In the genomic region with DNA sequence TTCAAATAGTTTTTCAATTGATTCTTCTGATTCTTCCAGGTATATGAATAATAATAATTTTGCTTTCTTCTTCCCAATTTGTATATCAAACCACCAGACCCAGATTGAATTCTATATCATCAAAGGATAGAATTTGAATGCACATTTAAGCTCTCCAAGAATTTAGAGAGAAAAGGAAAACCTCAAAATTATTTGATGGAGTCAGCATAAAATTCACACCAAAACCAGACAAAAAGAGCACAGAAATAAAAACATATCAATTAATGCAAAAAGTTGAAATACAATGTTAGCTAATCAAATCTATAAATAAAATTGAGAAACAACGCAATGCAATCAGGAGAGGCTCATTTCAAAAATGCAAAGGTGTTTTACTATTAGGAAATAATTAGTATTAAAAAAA, we compare ENCODE assay signal across 33 cellular contexts.
DNase-seq lines count a peak whose midpoint lies in the region; ATAC-seq, FAIRE-seq and TF ChIP-seq lines count a peak whose summit lies in the region.
"Had no signal": no experiment of that assay in that cellular context is flagged by ENCODE, and none has a peak within 500 bp of the region (broad histone marks: within the 10 kb centered on the region; RNA-seq: fewer than 3 reads in every experiment).

No MANE protein-coding gene starts in this region.

- no peak overlapping the region for H4K8ac ChIP-seq in IMR-90 (ENCODE audit: low read depth in 2 of 2, low read length in 2 of 2)

- H3K9me1 ChIP-seq in IMR-90 (ENCODE audit: insufficient read depth, low read length) (peaks cover 11% of the 10 kb centered on the region), K562 (ENCODE audit: control insufficient read depth, insufficient read depth, low read length) (no peaks in the 10 kb centered on the region)

- no peak for ATAC-seq in HepG2
- ATAC-seq in right lobe of liver: no peak
- ATAC-seq in A549: no peak
- ATAC-seq in IMR-90 (ENCODE audit: low read depth): no peak
- ATAC-seq in K562: no peak
- ATAC-seq: CD8-positive, alpha-beta T cell had no signal

- H3K27ac ChIP-seq in HepG2 (ENCODE audit: extremely low read length, insufficient read depth, low read length) (no peak overlapping the region), right lobe of liver (no peak overlapping the region), A549 (no peak overlapping the region), IMR-90 (ENCODE audit: insufficient read depth, low read length) (no peak overlapping the region), K562 (ENCODE audit: extremely low read depth, low read depth, low read length) (no peak overlapping the region), hepatocyte (no peak overlapping the region)
- H3K27ac ChIP-seq: 22Rv1; BLaER1; BLaER1 treated with 17β-estradiol and CSF1 and Interleukin-3, amounts not matched to agents 10 nM and 100 nM; C4-2B had no signal

- no peak for DNase-seq in HepG2 (ENCODE audit: low spot score)
- no peak for DNase-seq in right lobe of liver
- no peak for DNase-seq in A549 (ENCODE audit: low read depth in 1 of 2, low spot score in 1 of 2)
- no peak for DNase-seq in IMR-90
- DNase-seq in K562 (ENCODE audit: extremely low read depth in 1 of 4, low spot score in 3 of 4): no peak
- DNase-seq in C1 segment of cervical spinal cord (lab: John Stamatoyannopoulos, UW): no peak
- DNase-seq in hepatocyte (ENCODE audit: low spot score): no peak
- no peak for DNase-seq in stimulated activated CD4-positive, alpha-beta T cell treated with anti-CD3 and anti-CD28 coated beads, Interleukin-4, amount 100 ng/mL, for 4 hours
- DNase-seq: 8988T; ACHN; AML-193; BE2C; Caco-2; Calu3; CD4-positive, alpha-beta memory T cell; CD4-positive, alpha-beta T cell; CD4-positive, CD25-positive, alpha-beta regulatory T cell; CD8-positive, alpha-beta memory T cell; CD8-positive, alpha-beta T cell; COR-L47; DMS 273 treated with DMSO at 0.1 percent for 48 hours; DMS153; DMS53; DMS79; DMS79 treated with DMSO at 0.1 percent for 48 hours; DND-41; EL had no signal

- BruUV-seq in HepG2 (replicated peaks; lab: Mats Ljungman, UMichigan) (no TSS peak), IMR-90 (replicated peaks; lab: Mats Ljungman, UMichigan) (no TSS peak), K562 (replicated peaks; lab: Mats Ljungman, UMichigan) (no TSS peak)

- dilution Hi-C loops in IMR-90 (cut with HindIII; ENCODE audit: low sequenced_read_pairs, unreplicated experiment): no loop called here

- no peak overlapping the region for H2AK9ac ChIP-seq in IMR-90 (replicated peaks; ENCODE audit: low read depth, low read length, poor library complexity)

- no peak overlapping the region for H4K5ac ChIP-seq in IMR-90 (ENCODE audit: low read depth, low read length)

- H3K9ac ChIP-seq in HepG2 (ENCODE audit: insufficient read depth, low read depth, low read length) (no peak overlapping the region), IMR-90 (ENCODE audit: low read depth, low read length) (no peak overlapping the region), K562 (ENCODE audit: insufficient read depth in 1 of 2, low read depth in 2 of 2, low read length in 2 of 2) (no peak overlapping the region)
- H3K9ac ChIP-seq: BLaER1; BLaER1 treated with 17β-estradiol and CSF1 and Interleukin-3, amounts not matched to agents 10 nM and 100 nM had no signal

- WGBS in HepG2 (ENCODE audit: low lambda C conversion rate): 2% methylated on average over 1 of the region's 1 CpG
- 72% methylated on average over 1 of the region's 1 CpG for WGBS in right lobe of liver (ENCODE audit: insufficient coverage, low coverage, low lambda C conversion rate, missing lambda C conversion rate)
- WGBS in A549 (ENCODE audit: missing lambda C conversion rate): 65% methylated on average over 1 of the region's 1 CpG
- WGBS in IMR-90 (ENCODE audit: extremely low coverage in 2 of 2, insufficient read length in 1 of 2), 2 experiments: no CpG with 5 or more reads among the region's 1 CpG
- WGBS in K562 (ENCODE audit: insufficient coverage, low coverage, missing lambda C conversion rate): 0% methylated on average over 1 of the region's 1 CpG
- WGBS in hepatocyte (ENCODE audit: low lambda C conversion rate, missing lambda C conversion rate): 100% methylated on average over 1 of the region's 1 CpG

- TF ChIP-seq CTCF in HepG2 (CRISPR knock-in tag; IDR thresholded peaks at IDR 0.05) (no peak), right lobe of liver (IDR thresholded peaks at IDR 0.05) (no peak), A549 (IDR thresholded peaks at IDR 0.05) (no peak), IMR-90 (conservative IDR thresholded peaks at IDR 0.05; ENCODE audit: low read depth, low read length) (no peak), K562 (IDR thresholded peaks at IDR 0.05 in 2 of 3, conservative IDR thresholded peaks at IDR 0.05 in 1 of 3; ENCODE audit: insufficient read depth in 2 of 3, low read depth in 1 of 3, low read length in 3 of 3) (no peak), hepatocyte (IDR thresholded peaks at IDR 0.05; ENCODE audit: poor library complexity) (no peak)

- no peak overlapping the region for H3K56ac ChIP-seq in IMR-90 (ENCODE audit: extremely low read depth, insufficient read depth, low read length)

- H3K18ac ChIP-seq in IMR-90 (ENCODE audit: low read depth, low read length): no peak overlapping the region

- no peaks in the 10 kb centered on the region for H3K4me1 ChIP-seq in HepG2 (ENCODE audit: insufficient read depth, low read length)
- no peaks in the 10 kb centered on the region for H3K4me1 ChIP-seq in right lobe of liver
- H3K4me1 ChIP-seq in A549: no peaks in the 10 kb centered on the region
- peaks cover 9% of the 10 kb centered on the region for H3K4me1 ChIP-seq in IMR-90 (ENCODE audit: control insufficient read depth, insufficient read depth, low read length)
- no peaks in the 10 kb centered on the region for H3K4me1 ChIP-seq in K562 (replicated peaks in 1 of 2; ENCODE audit: control insufficient read depth in 2 of 2, insufficient read depth in 2 of 2, low read length in 2 of 2)
- H3K4me1 ChIP-seq in hepatocyte (ENCODE audit: insufficient read depth): no peaks in the 10 kb centered on the region
- H3K4me1 ChIP-seq: BE2C, Caco-2 had no signal

- no peak overlapping the region for H2BK5ac ChIP-seq in IMR-90 (ENCODE audit: low read depth, low read length, poor library complexity, severe bottlenecking)

- CTCF ChIA-PET in HepG2 (lab: Yijun Ruan, JAX; ENCODE audit: low intra/inter-chr PET ratio, low total read pairs): no interaction called here
- CTCF ChIA-PET in A549 (lab: Yijun Ruan, JAX): no interaction called here
- CTCF ChIA-PET in IMR-90 (lab: Yijun Ruan, JAX): interaction anchor here (1.0 to 1.1 kb wide), 2 partner anchors 8 to 10 kb away, joined by 3 to 6 read pairs; no protein-coding TSS in a partner anchor
- CTCF ChIA-PET in K562 (lab: Yijun Ruan, JAX; ENCODE audit: low intra/inter-chr PET ratio): no interaction called here

- H2AK5ac ChIP-seq in IMR-90 (ENCODE audit: low read depth, low read length): no peak overlapping the region

- POLR2A ChIA-PET in HepG2 (lab: Yijun Ruan, JAX) (no interaction called here), A549 (lab: Yijun Ruan, JAX) (no interaction called here), IMR-90 (lab: Charles Lee; ENCODE audit: unreplicated experiment) (no interaction called here), K562 (lab: Yijun Ruan, JAX) (no interaction called here)

- H3K4me3 ChIP-seq in HepG2 (replicated peaks in 1 of 3; ENCODE audit: insufficient read depth in 1 of 3, low read depth in 2 of 3, low read length in 3 of 3) (no peak overlapping the region), right lobe of liver (no peak overlapping the region), A549 (no peak overlapping the region), IMR-90 (ENCODE audit: insufficient read depth, low read depth, low read length) (no peak overlapping the region), K562 (no peak overlapping the region), hepatocyte (no peak overlapping the region)
- H3K4me3 ChIP-seq: BLaER1; BLaER1 treated with 17β-estradiol and CSF1 and Interleukin-3, amounts not matched to agents 10 nM and 100 nM had no signal

- TF ChIP-seq EP300 in HepG2 (IDR thresholded peaks at IDR 0.05; ENCODE audit: low read depth in 2 of 2, low read length in 2 of 2) (no peak), HepG2 (CRISPR knock-in tag; IDR thresholded peaks at IDR 0.05; ENCODE audit: borderline replicate concordance) (no peak), A549 (IDR thresholded peaks at IDR 0.05) (no peak), K562 (IDR thresholded peaks at IDR 0.05; ENCODE audit: low read length) (no peak)

- in situ Hi-C loops in HepG2 (cut with HindIII; ENCODE audit: extremely low pct_ligation_motif_present, low pct_unique_long_range_greater_than_20kb): no loop called here
- in situ Hi-C loops in IMR-90 (cut with MboI; ENCODE audit: low sequenced_read_pairs): no loop called here
- in situ Hi-C loops in K562 (cut with MboI): no loop called here

- no peak overlapping the region for H2BK120ac ChIP-seq in IMR-90 (ENCODE audit: low read depth, low read length)

- no peak overlapping the region for H3K14ac ChIP-seq in IMR-90 (replicated peaks; ENCODE audit: low read depth, low read length)

- H2AFZ ChIP-seq in HepG2 (ENCODE audit: low read length) (no peak overlapping the region), IMR-90 (replicated peaks; ENCODE audit: low read length, poor library complexity) (no peak overlapping the region), K562 (ENCODE audit: low read depth, low read length) (no peak overlapping the region), hepatocyte (no peak overlapping the region)

- FAIRE-seq in HepG2 (lab: Jason Lieb, UNC) (no peak), A549 (lab: Jason Lieb, UNC) (no peak), K562 (lab: Jason Lieb, UNC) (no peak)
- FAIRE-seq: A204.1, D721Med had no signal

- H2BK20ac ChIP-seq in IMR-90 (ENCODE audit: low read depth, low read length): no peak overlapping the region

- no peaks in the 10 kb centered on the region for H3K9me2 ChIP-seq in hepatocyte (replicated peaks; ENCODE audit: insufficient read depth)

- no peaks in the 10 kb centered on the region for H3K79me1 ChIP-seq in IMR-90 (ENCODE audit: low read depth in 1 of 2, low read length in 2 of 2)

- no peak overlapping the region for H3K4me2 ChIP-seq in HepG2 (ENCODE audit: low read depth, low read length)
- H3K4me2 ChIP-seq in A549: no peak overlapping the region
- H3K4me2 ChIP-seq in IMR-90 (ENCODE audit: low read depth, low read length): no peak overlapping the region
- H3K4me2 ChIP-seq in K562 (ENCODE audit: insufficient read depth, low read length): no peak overlapping the region
- no peak overlapping the region for H3K4me2 ChIP-seq in hepatocyte
- H3K4me2 ChIP-seq: BLaER1; BLaER1 treated with 17β-estradiol and CSF1 and Interleukin-3, amounts not matched to agents 10 nM and 100 nM had no signal

- H3K36me3 ChIP-seq in HepG2 (replicated peaks in 1 of 2; ENCODE audit: control insufficient read depth in 1 of 2, insufficient read depth in 2 of 2, low read length in 2 of 2) (no peaks in the 10 kb centered on the region), right lobe of liver (no peaks in the 10 kb centered on the region), IMR-90 (ENCODE audit: control insufficient read depth, insufficient read depth, low read length) (no peaks in the 10 kb centered on the region), K562 (ENCODE audit: control insufficient read depth, insufficient read depth, low read length) (no peaks in the 10 kb centered on the region), hepatocyte (replicated peaks; ENCODE audit: insufficient read depth, low read depth) (no peaks in the 10 kb centered on the region)
- H3K36me3 ChIP-seq: BE2C; BLaER1; BLaER1 treated with 17β-estradiol and CSF1 and Interleukin-3, amounts not matched to agents 10 nM and 100 nM had no signal

- H3K79me2 ChIP-seq in HepG2 (ENCODE audit: insufficient read depth, low read length): no peaks in the 10 kb centered on the region
- H3K79me2 ChIP-seq in K562 (ENCODE audit: control insufficient read depth, insufficient read depth, low read length): no peaks in the 10 kb centered on the region
- no peaks in the 10 kb centered on the region for H3K79me2 ChIP-seq in hepatocyte

- no peak overlapping the region for H2BK15ac ChIP-seq in IMR-90 (ENCODE audit: low read depth, low read length)

- H4K91ac ChIP-seq in IMR-90 (ENCODE audit: insufficient read depth, low read depth, low read length): no peak overlapping the region

- no peak overlapping the region for H3K4ac ChIP-seq in IMR-90 (ENCODE audit: low read depth, low read length)

- TF ChIP-seq RAD21 in HepG2 (CRISPR knock-in tag; IDR thresholded peaks at IDR 0.05) (no peak), A549 (conservative IDR thresholded peaks at IDR 0.05 in 1 of 2, IDR thresholded peaks at IDR 0.05 in 1 of 2) (no peak), IMR-90 (IDR thresholded peaks at IDR 0.05; ENCODE audit: low read length) (no peak), K562 (CRISPR knock-in tag; conservative IDR thresholded peaks at IDR 0.05 in 1 of 2, IDR thresholded peaks at IDR 0.05 in 1 of 2) (no peak)

- H4K20me1 ChIP-seq in HepG2 (ENCODE audit: insufficient read depth, low read length) (no peaks in the 10 kb centered on the region), IMR-90 (ENCODE audit: insufficient read depth, low read length) (no peaks in the 10 kb centered on the region), K562 (replicated peaks; ENCODE audit: control insufficient read depth, insufficient read depth, low read length) (no peaks in the 10 kb centered on the region), hepatocyte (ENCODE audit: insufficient read depth, poor library complexity, severe bottlenecking) (no peaks in the 10 kb centered on the region)
- H4K20me1 ChIP-seq: BLaER1; BLaER1 treated with 17β-estradiol and CSF1 and Interleukin-3, amounts not matched to agents 10 nM and 100 nM had no signal

- TF ChIP-seq POLR2A in HepG2 (IDR thresholded peaks at IDR 0.05; ENCODE audit: insufficient read depth in 1 of 2, low read depth in 2 of 2, low read length in 2 of 2) (no peak), right lobe of liver (IDR thresholded peaks at IDR 0.05) (no peak), A549 (IDR thresholded peaks at IDR 0.05; ENCODE audit: low read length) (no peak), IMR-90 (IDR thresholded peaks at IDR 0.05; ENCODE audit: low read depth, low read length) (no peak), K562 (conservative IDR thresholded peaks at IDR 0.05) (no peak)

- H3K9me3 ChIP-seq in HepG2 (ENCODE audit: low read length): no peaks in the 10 kb centered on the region
- H3K9me3 ChIP-seq in right lobe of liver: no peaks in the 10 kb centered on the region
- no peaks in the 10 kb centered on the region for H3K9me3 ChIP-seq in A549
- H3K9me3 ChIP-seq in IMR-90 (ENCODE audit: control insufficient read depth, insufficient read depth, low read length): no peaks in the 10 kb centered on the region
- no peaks in the 10 kb centered on the region for H3K9me3 ChIP-seq in K562 (replicated peaks; ENCODE audit: control insufficient read depth, insufficient read depth, low read depth, low read length)
- H3K9me3 ChIP-seq in hepatocyte (ENCODE audit: low read depth): no peaks in the 10 kb centered on the region
- H3K9me3 ChIP-seq: BE2C; BLaER1; BLaER1 treated with 17β-estradiol and CSF1 and Interleukin-3, amounts not matched to agents 10 nM and 100 nM; Caco-2 had no signal

- intact Hi-C loops in HepG2 (cut with micrococcal nuclease; ENCODE audit: unreplicated experiment) (no loop called here), right lobe of liver (cut with DNase I) (no loop called here), IMR-90 (cut with micrococcal nuclease) (no loop called here), K562 (cut with micrococcal nuclease) (no loop called here)

- H3K23ac ChIP-seq in IMR-90 (ENCODE audit: low read depth, low read length): no peak overlapping the region

- H3K27me3 ChIP-seq in HepG2 (ENCODE audit: control insufficient read depth in 1 of 2, insufficient read depth in 2 of 2, low read length in 2 of 2): peaks cover 0 to 11% of the 10 kb centered on the region in 2 experiments; a peak in 1 of 5 replicates
- H3K27me3 ChIP-seq in right lobe of liver: no peaks in the 10 kb centered on the region
- no peaks in the 10 kb centered on the region for H3K27me3 ChIP-seq in IMR-90 (ENCODE audit: control insufficient read depth, insufficient read depth, low read length)
- H3K27me3 ChIP-seq in K562 (ENCODE audit: control insufficient read depth in 2 of 2, insufficient read depth in 2 of 2, low read length in 2 of 2): peaks cover 0 to 14% of the 10 kb centered on the region in 2 experiments; a peak in 2 of 5 replicates
- H3K27me3 ChIP-seq in hepatocyte: no peaks in the 10 kb centered on the region
- H3K27me3 ChIP-seq: BE2C; BLaER1; BLaER1 treated with 17β-estradiol and CSF1 and Interleukin-3, amounts not matched to agents 10 nM and 100 nM had no signal
